ENCODE assay signal across 21 cellular contexts in genomic region chr19:7187605-7188339, GRCh38.
A peak's percentile ranks its signal among the peaks of the same experiment; 100 is the strongest.
DNase-seq lines count a peak whose midpoint lies in the region; ATAC-seq, FAIRE-seq and TF ChIP-seq lines count a peak whose summit lies in the region.
"Had no signal": no experiment of that assay in that cellular context is flagged by ENCODE, and none has a peak within 500 bp of the region (broad histone marks: within the 10 kb centered on the region; RNA-seq: fewer than 3 reads in every experiment).

No MANE protein-coding gene starts in this region.

- H3K4me3 Mint-ChIP-seq in endothelial cell (ENCODE audit: unreplicated experiment): no peak overlapping the region
- no peak overlapping the region for H3K4me3 Mint-ChIP-seq in stimulated activated memory B cell treated with anti-CD40 and anti-IgM and Interleukin-4, amounts not matched to agents 10 μg/mL and 1 μg/mL and 100 μg/mL, for 72 hours
- H3K4me3 Mint-ChIP-seq: GM23338 had no signal

- no peak for ATAC-seq in left cardiac atrium
- no peak for ATAC-seq in stimulated activated memory B cell treated with anti-CD40 and anti-IgM and Interleukin-4, amounts not matched to agents 10 μg/mL and 1 μg/mL and 100 μg/mL, for 72 hours
- ATAC-seq: GM23338 had no signal

- TF ChIP-seq CTCF in left ventricle myocardium inferior (IDR thresholded peaks at IDR 0.05; ENCODE audit: borderline replicate concordance) (no peak), endothelial cell (IDR thresholded peaks at IDR 0.05; ENCODE audit: unreplicated experiment) (no peak)

- 86 to 88% (median 87%) methylated on average over 10 of the region's 10 CpGs for WGBS in small intestine, 3 donors

- no peak for FAIRE-seq in small intestine (lab: Jason Lieb, UNC)
- FAIRE-seq: A204.1, G401.6, GM12892 had no signal

- no peaks in the 10 kb centered on the region for H3K36me3 Mint-ChIP-seq in endothelial cell (ENCODE audit: low read depth, unreplicated experiment)
- no peaks in the 10 kb centered on the region for H3K36me3 Mint-ChIP-seq in stimulated activated memory B cell treated with anti-CD40 and anti-IgM and Interleukin-4, amounts not matched to agents 10 μg/mL and 1 μg/mL and 100 μg/mL, for 72 hours

- H3K27ac Mint-ChIP-seq in endothelial cell (ENCODE audit: unreplicated experiment): peak overlapping the region; percentile 94
- no peak overlapping the region for H3K27ac Mint-ChIP-seq in stimulated activated memory B cell treated with anti-CD40 and anti-IgM and Interleukin-4, amounts not matched to agents 10 μg/mL and 1 μg/mL and 100 μg/mL, for 72 hours
- H3K27ac Mint-ChIP-seq: GM23338 had no signal

- peaks cover 5% of the 10 kb centered on the region for H3K27me3 Mint-ChIP-seq in endothelial cell (ENCODE audit: unreplicated experiment)
- peaks cover 28% of the 10 kb centered on the region for H3K27me3 Mint-ChIP-seq in stimulated activated memory B cell treated with anti-CD40 and anti-IgM and Interleukin-4, amounts not matched to agents 10 μg/mL and 1 μg/mL and 100 μg/mL, for 72 hours

- H3K9me3 ChIP-seq in left ventricle myocardium inferior (replicated peaks) (no peaks in the 10 kb centered on the region), small intestine (ENCODE audit: control insufficient read depth, low read depth) (no peaks in the 10 kb centered on the region)
- H3K9me3 ChIP-seq: Caco-2, MG63, Peyer's patch had no signal

- no peak for DNase-seq in left ventricle myocardium inferior
- no peak for DNase-seq in left cardiac atrium
- peak; percentile 70 for DNase-seq in NCI-H82 treated with DMSO at 0.1 percent for 48 hours (lab: John Stamatoyannopoulos, UW; ENCODE audit: unreplicated experiment)
- no peak for DNase-seq in endothelial cell (ENCODE audit: low spot score)
- peak; percentile 35 for DNase-seq in small intestine
- no peak for DNase-seq in NCI-H1694 treated with DMSO at 0.1 percent for 48 hours (lab: John Stamatoyannopoulos, UW)
- no peak for DNase-seq in HK-2 (ENCODE audit: unreplicated experiment)
- DNase-seq: Caco-2, DMS79 treated with DMSO at 0.1 percent for 48 hours, MG63, NCI-H1092 treated with DMSO at 0.1 percent for 48 hours, NCI-H187, NCI-H748 treated with DMSO at 0.1 percent for 48 hours, Peyer's patch, SIG-M5 had no signal

- H3K27ac ChIP-seq in left ventricle myocardium inferior (replicated peaks) (peak overlapping the region; percentile 74), small intestine (ENCODE audit: low read depth in 1 of 2, low read length in 1 of 2) (peak overlapping the region in 1 of 2 donors; percentile 19)
- H3K27ac ChIP-seq: KMS-11 had no signal

- peaks cover 53% of the 10 kb centered on the region for H3K4me1 Mint-ChIP-seq in endothelial cell (ENCODE audit: unreplicated experiment)
- peaks cover 44% of the 10 kb centered on the region for H3K4me1 Mint-ChIP-seq in stimulated activated memory B cell treated with anti-CD40 and anti-IgM and Interleukin-4, amounts not matched to agents 10 μg/mL and 1 μg/mL and 100 μg/mL, for 72 hours
- H3K4me1 Mint-ChIP-seq: GM23338 had no signal

- H3K4me3 ChIP-seq in left ventricle myocardium inferior: no peak overlapping the region
- H3K4me3 ChIP-seq in small intestine (ENCODE audit: low read depth in 1 of 2, low read length in 2 of 2): no peak overlapping the region
- H3K4me3 ChIP-seq: GM23338, MG63, Peyer's patch had no signal

- H3K9me3 Mint-ChIP-seq in endothelial cell (ENCODE audit: unreplicated experiment): no peaks in the 10 kb centered on the region
- H3K9me3 Mint-ChIP-seq in stimulated activated memory B cell treated with anti-CD40 and anti-IgM and Interleukin-4, amounts not matched to agents 10 μg/mL and 1 μg/mL and 100 μg/mL, for 72 hours: no peaks in the 10 kb centered on the region
- H3K9me3 Mint-ChIP-seq: GM23338 had no signal

- intact Hi-C loops in left ventricle myocardium inferior (cut with micrococcal nuclease) (no loop called here), left cardiac atrium (cut with DNase I) (loop anchor here in 1 of 2 donors (5.0 kb wide), 1 partner anchor 105 kb away; the partner anchor contains the start of gene INSR)

- H3K4me1 ChIP-seq in left ventricle myocardium inferior (peaks cover 62% of the 10 kb centered on the region), small intestine (ENCODE audit: control insufficient read depth in 2 of 2, insufficient read depth in 1 of 2, low read depth in 1 of 2, low read length in 1 of 2) (no peaks in the 10 kb centered on the region)
- H3K4me1 ChIP-seq: Caco-2 had no signal

- H3K36me3 ChIP-seq in left ventricle myocardium inferior (peaks cover 8% of the 10 kb centered on the region), small intestine (ENCODE audit: control insufficient read depth in 2 of 2, insufficient read depth in 2 of 2, low read length in 2 of 2) (no peaks in the 10 kb centered on the region)
- H3K36me3 ChIP-seq: MG63 had no signal

- no peaks in the 10 kb centered on the region for H3K27me3 ChIP-seq in left ventricle myocardium inferior (ENCODE audit: low read depth)
- no peaks in the 10 kb centered on the region for H3K27me3 ChIP-seq in small intestine (ENCODE audit: control insufficient read depth in 2 of 2, insufficient read depth in 2 of 2, low read length in 2 of 2)
- H3K27me3 ChIP-seq: Peyer's patch had no signal

Comparison
In these comparisons a context has a peak if more than half of its experiments do, and no peak if none do; other contexts are left out.
1. DNase-seq: peak in NCI-H82 treated with DMSO at 0.1 percent for 48 hours (single experiment) and small intestine (single experiment); none in left ventricle myocardium inferior (single experiment), left cardiac atrium (single experiment), endothelial cell (single experiment), NCI-H1694 treated with DMSO at 0.1 percent for 48 hours (single experiment) and HK-2 (single experiment).